In genomic region chr2:109577630-109578029, GRCh38 we compare ENCODE assay signal across 2 cellular contexts. TPM values are rescaled to one million over a fixed set of nuclear protein-coding genes. Genes with fewer than 3 reads are reported as not detected.
"Had no signal": no experiment of that assay in that cellular context is flagged by ENCODE, and none has a peak within 500 bp of the region (broad histone marks: within the 10 kb centered on the region; RNA-seq: fewer than 3 reads in every experiment).

No MANE protein-coding gene starts in this region.

RNA-seq across cellular contexts. Expression of gene SOWAHC, which starts 36.5 kb away (rescaled TPM):
- total RNA-seq: activated B cell treated with CpG ODN at 0.5 μM for 24 hours; activated CD8-positive, alpha-beta T cell treated with anti-CD3 and anti-CD28 coated beads, Interleukin-2, amount 10 ng/mL, durations not matched to agents 7 days and 5 days had no signal
